In the genomic region with DNA sequence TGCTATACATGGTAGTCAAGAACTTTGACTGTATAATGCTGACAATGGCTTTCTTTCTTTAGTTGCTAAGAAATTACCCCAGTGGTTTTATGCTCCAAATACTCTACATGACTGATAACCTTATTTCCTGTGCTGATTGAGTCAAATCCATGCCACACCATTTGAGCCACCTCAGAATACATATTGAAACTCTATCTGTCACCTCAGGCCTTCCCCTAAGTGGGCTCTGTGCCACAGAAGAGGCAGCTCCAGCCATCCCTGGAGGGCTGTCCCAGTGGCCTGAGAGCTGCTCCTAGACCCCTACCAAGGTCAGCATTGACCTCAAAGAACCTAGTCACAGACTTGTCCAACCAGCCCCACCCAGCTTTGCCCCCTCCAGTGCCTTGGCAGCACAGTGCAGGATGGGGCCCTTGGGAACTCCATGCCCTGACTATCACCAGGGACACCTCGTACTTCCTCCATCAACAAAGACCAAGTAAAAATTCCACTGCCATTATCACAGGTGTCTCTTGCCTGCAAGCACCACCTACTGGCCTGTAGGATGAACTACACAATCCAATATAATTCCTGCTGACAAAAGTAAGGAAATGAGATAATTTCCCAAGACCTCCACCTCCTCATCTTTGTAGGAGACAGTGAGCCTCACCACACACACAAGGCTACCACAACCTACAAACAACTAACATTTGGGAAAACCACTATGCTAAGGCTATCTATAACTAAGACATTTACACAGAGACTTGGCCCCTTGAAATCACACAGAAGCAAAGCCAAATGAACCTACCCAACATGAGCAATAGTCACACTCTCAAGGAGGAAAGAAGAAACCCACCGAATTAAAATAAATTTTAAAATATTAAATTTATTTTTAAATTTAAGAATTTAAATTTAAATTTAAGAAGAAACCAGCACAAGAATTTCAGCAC, we compare ENCODE assay signal across 8 cellular contexts.
DNase-seq lines count a peak whose midpoint lies in the region; ATAC-seq, FAIRE-seq and TF ChIP-seq lines count a peak whose summit lies in the region.

No MANE protein-coding gene starts in this region.

- no peak for FAIRE-seq in D721Med (lab: Jason Lieb, UNC)
- FAIRE-seq in HTR-8/SVneo (lab: Jason Lieb, UNC): no peak

- TF ChIP-seq CTCF in D721Med (IDR thresholded peaks at IDR 0.05; ENCODE audit: insufficient read depth, missing control alignments): peak; percentile 37

- DNase-seq in D721Med (ENCODE audit: insufficient read length, low spot score) (no peak), SK-N-DZ (ENCODE audit: low spot score) (peak; percentile 2), iris pigment epithelial cell (ENCODE audit: low read depth) (peak; percentile 35), activated T-cell treated with anti-CD3 and anti-CD28 coated beads for 4 hours (no peak), HTR-8/SVneo (ENCODE audit: insufficient read length, low spot score) (no peak)
- DNase-seq in activated CD4-positive, alpha-beta T cell treated with anti-CD3 and anti-CD28 coated beads, Interleukin-2, amount 50 U/mL, for 4 hours: no peak

- peak; percentile 87 for ATAC-seq in GM19397 (IDR thresholded peaks at IDR 0.05; ENCODE audit: unreplicated experiment)
- peak; percentile 63 for ATAC-seq in HG03280 (IDR thresholded peaks at IDR 0.05; ENCODE audit: unreplicated experiment)

Comparison
In these comparisons a context has a peak if more than half of its experiments do, and no peak if none do; other contexts are left out.
1. DNase-seq: peak in SK-N-DZ (single experiment) and iris pigment epithelial cell (single experiment); none in D721Med (single experiment), activated T-cell treated with anti-CD3 and anti-CD28 coated beads for 4 hours (single experiment), HTR-8/SVneo (single experiment) and activated CD4-positive, alpha-beta T cell treated with anti-CD3 and anti-CD28 coated beads, Interleukin-2, amount 50 U/mL, for 4 hours (0 of 2).